8 cellular contexts compared by ENCODE assay signal in genomic region chr12:48716493-48717251, GRCh38.
DNase-seq lines count a peak whose midpoint lies in the region; ATAC-seq lines count a peak whose summit lies in the region.

TSS of gene CCNT1 (minus strand) at chr12:48716707. CDS start at chr12:48716675, 32 bp downstream.

- no peaks in the 10 kb centered on the region for H3K27me3 Mint-ChIP-seq in central memory CD8-positive, alpha-beta T cell

- ATAC-seq in GM19035 (IDR thresholded peaks at IDR 0.05; ENCODE audit: unreplicated experiment), result peak; percentile 95
- ATAC-seq in HG03354 (IDR thresholded peaks at IDR 0.05; ENCODE audit: poor library complexity, severe bottlenecking, unreplicated experiment), result peak; percentile 98
- ATAC-seq in central memory CD8-positive, alpha-beta T cell (replicated peaks; ENCODE audit: extremely low read depth, poor library complexity, severe bottlenecking), result peak; percentile 95

- peaks cover 39% of the 10 kb centered on the region for H3K4me1 Mint-ChIP-seq in central memory CD8-positive, alpha-beta T cell

- H3K27ac Mint-ChIP-seq in central memory CD8-positive, alpha-beta T cell (ENCODE audit: low read depth), result peak within 1 kb of the TSS; percentile 97

- DNase-seq in AG20443 (ENCODE audit: low spot score), result peak; percentile 99
- DNase-seq in NCI-H446 (lab: John Stamatoyannopoulos, UW), result peak; percentile 98 to 99
- peak; percentile 98 for DNase-seq in activated CD4-positive, CD25-positive, alpha-beta regulatory T cell treated with anti-CD3 and anti-CD28 coated beads, Interleukin-2, amount 50 U/mL, for 16 hours (ENCODE audit: low read depth, low spot score)
- peak; percentile 91 to 99 for DNase-seq in central memory CD8-positive, alpha-beta T cell (ENCODE audit: low spot score in 2 of 2)
- peak; percentile 100 for DNase-seq in inferior parietal cortex (ENCODE audit: extremely low spot score)
- peak; percentile 96 to 98 for DNase-seq in stimulated activated CD4-positive, alpha-beta T cell treated with anti-CD3 and anti-CD28 coated beads, Interleukin-12 subunit alpha, Interleukin-12 subunit beta, amount 100 ng/mL, for 24 hours (ENCODE audit: low read depth in 2 of 2)

- H3K36me3 Mint-ChIP-seq in central memory CD8-positive, alpha-beta T cell (ENCODE audit: insufficient read depth), result peaks cover 37% of the 10 kb centered on the region

- peak within 1 kb of the TSS; percentile 89 for H3K4me3 Mint-ChIP-seq in central memory CD8-positive, alpha-beta T cell

- H3K9me3 Mint-ChIP-seq in central memory CD8-positive, alpha-beta T cell, result peaks cover 12% of the 10 kb centered on the region

Comparison
In these comparisons a context has a peak if more than half of its experiments do, and no peak if none do; other contexts are left out.
1. Peak in every context shown above with its lines: DNase-seq and ATAC-seq.